In genomic region chr11:130213143-130213978, GRCh38 we compare ENCODE assay signal across 9 cellular contexts. TPM values are rescaled to one million over a fixed set of nuclear protein-coding genes. Genes with fewer than 3 reads are reported as not detected.
A peak's percentile ranks its signal among the peaks of the same experiment; 100 is the strongest.
DNase-seq lines count a peak whose midpoint lies in the region; ATAC-seq lines count a peak whose summit lies in the region.
"Had no signal": no experiment of that assay in that cellular context is flagged by ENCODE, and none has a peak within 500 bp of the region (broad histone marks: within the 10 kb centered on the region; RNA-seq: fewer than 3 reads in every experiment).

No MANE protein-coding gene starts in this region.

- H3K9me3 Mint-ChIP-seq in activated naive CD4-positive, alpha-beta T cell treated with anti-CD3 and anti-CD28 coated beads for 36 hours: no peaks in the 10 kb centered on the region

- H3K27ac Mint-ChIP-seq in activated naive CD4-positive, alpha-beta T cell treated with anti-CD3 and anti-CD28 coated beads for 36 hours: no peak overlapping the region

- H3K36me3 Mint-ChIP-seq in activated naive CD4-positive, alpha-beta T cell treated with anti-CD3 and anti-CD28 coated beads for 36 hours (ENCODE audit: low read depth): no peaks in the 10 kb centered on the region

- H3K4me3 Mint-ChIP-seq in activated naive CD4-positive, alpha-beta T cell treated with anti-CD3 and anti-CD28 coated beads for 36 hours: no peak overlapping the region

- intact Hi-C loops in activated naive CD4-positive, alpha-beta T cell treated with anti-CD3 and anti-CD28 coated beads for 36 hours (cut with micrococcal nuclease): loop anchor here (1.0 kb wide), 4 partner anchors 158 to 649 kb away; no protein-coding TSS in a partner anchor
- intact Hi-C loops in cardiac septum (cut with DNase I): loop anchor here (5.0 to 10.0 kb wide), 3 partner anchors 174 to 681 kb away; partner anchors contain the start of gene ADAMTS8

- H3K27me3 Mint-ChIP-seq in activated naive CD4-positive, alpha-beta T cell treated with anti-CD3 and anti-CD28 coated beads for 36 hours (ENCODE audit: low read depth): no peaks in the 10 kb centered on the region

- CTCF ChIA-PET in activated naive CD4-positive, alpha-beta T cell treated with anti-CD3 and anti-CD28 coated beads for 36 hours (lab: Charles Lee): interaction anchor here (0.8 to 1.9 kb wide), 15 partner anchors 9 to 649 kb away, joined by 3 to 19 read pairs (median 4); no protein-coding TSS in a partner anchor

- DNase-seq in CMK (ENCODE audit: low read depth) (peak; percentile 35), HT1080 (ENCODE audit: low read depth) (peak; percentile 21), SK-N-DZ (ENCODE audit: low spot score) (peak; percentile 26), cardiac septum (ENCODE audit: low spot score) (peak; percentile 89), putamen (ENCODE audit: low spot score) (peak; percentile 25)
- DNase-seq in activated naive CD4-positive, alpha-beta T cell treated with anti-CD3 and anti-CD28 coated beads for 36 hours: peak; percentile 72

- ATAC-seq in GM19455 (IDR thresholded peaks at IDR 0.05; ENCODE audit: unreplicated experiment) (peak; percentile 74), GM18873 (IDR thresholded peaks at IDR 0.05; ENCODE audit: low FRiP score, unreplicated experiment) (no peak)

- H3K4me1 Mint-ChIP-seq in activated naive CD4-positive, alpha-beta T cell treated with anti-CD3 and anti-CD28 coated beads for 36 hours (ENCODE audit: low read depth): no peaks in the 10 kb centered on the region

RNA-seq across cellular contexts. Expression of gene ST14, which starts 53.8 kb away (rescaled TPM):
- 0.07 and 0.31 TPM in 2 replicates for total RNA-seq in HT1080 (2014; rRNA removed; shearing (Covaris generic))
- polyA plus RNA-seq in HT1080 (2015; cell fraction: cytosol; rRNA removed): 0.05 and 0.14 TPM in 2 replicates
- 0.06 TPM in 1 of 2 replicates, not detected in the other for polyA plus RNA-seq in HT1080 (2015; cell fraction: nucleus; rRNA removed)
- not detected in 2 replicates for polyA plus RNA-seq in SK-N-DZ (2014; cell fraction: cytosol; rRNA removed)
- 0.42 TPM in 1 of 2 replicates, not detected in the other for polyA plus RNA-seq in SK-N-DZ (2014; cell fraction: nucleus; rRNA removed)
- total RNA-seq in activated naive CD4-positive, alpha-beta T cell treated with anti-CD3 and anti-CD28 coated beads for 36 hours: not detected
- 0.65 TPM for total RNA-seq in cardiac septum
- total RNA-seq: T-helper 2 cell treated with Interferon-gamma antibody and Interleukin-4, amounts not matched to agents 100 ng/mL and 5 ng/mL, for 36 hours had no signal

Comparison
In these comparisons a context has a peak if more than half of its experiments do, and no peak if none do; other contexts are left out.
1. DNase-seq: peak in every context shown above with its lines; median percentile 89 in cardiac septum; 72 in activated naive CD4-positive, alpha-beta T cell treated with anti-CD3 and anti-CD28 coated beads for 36 hours; 35 in CMK; 26 in SK-N-DZ; 25 in putamen; 21 in HT1080.